ENCODE assay signal across 8 cellular contexts in genomic region chr5:77972545-77973252, GRCh38.
DNase-seq lines count a peak whose midpoint lies in the region; ATAC-seq, FAIRE-seq and TF ChIP-seq lines count a peak whose summit lies in the region.

No MANE protein-coding gene starts in this region.

- ATAC-seq in sciatic nerve (no peak), GM19395 (IDR thresholded peaks at IDR 0.05; ENCODE audit: unreplicated experiment) (no peak)

- H2BK5ac ChIP-seq in mesendoderm (ENCODE audit: low read length) = no peak overlapping the region

- no TSS peak for BruUV-seq in A673 (replicated peaks; lab: Mats Ljungman, UMichigan)

- H3K36me3 ChIP-seq in A673 (ENCODE audit: insufficient read depth, low read length, poor library complexity, severe bottlenecking) (no peaks in the 10 kb centered on the region), mesendoderm (ENCODE audit: control insufficient read depth, insufficient read depth, low read length) (no peaks in the 10 kb centered on the region), vagina (no peaks in the 10 kb centered on the region)

- H3K4me3 ChIP-seq in A673 (ENCODE audit: low read depth, low read length, poor library complexity, severe bottlenecking) (peak overlapping the region; percentile 16), cardiac fibroblast (replicated peaks in 1 of 2; ENCODE audit: low read depth in 2 of 2, low read length in 2 of 2) (peak overlapping the region; percentile 21 to 26), mesendoderm (ENCODE audit: low read length) (no peak overlapping the region), vagina (peak overlapping the region; percentile 31 to 33)

- H3K4me2 ChIP-seq in mesendoderm (ENCODE audit: low read length) = peak overlapping the region; percentile 49

- no peak overlapping the region for H2BK15ac ChIP-seq in mesendoderm (replicated peaks; ENCODE audit: low read depth)

- intact Hi-C loops in A673 (cut with micrococcal nuclease; ENCODE audit: unreplicated experiment) (no loop called here), vagina (cut with DNase I) (no loop called here), sciatic nerve (cut with DNase I) (no loop called here)

- no peaks in the 10 kb centered on the region for H3K79me1 ChIP-seq in mesendoderm (ENCODE audit: low read length)

- no peak for TF ChIP-seq CTCF in A673 (conservative IDR thresholded peaks at IDR 0.05; ENCODE audit: low read depth, low read length)
- TF ChIP-seq CTCF in cardiac fibroblast (IDR thresholded peaks at IDR 0.05; ENCODE audit: low read depth, low read length) = no peak
- TF ChIP-seq CTCF in vagina (IDR thresholded peaks at IDR 0.05) = no peak

- H3K9ac ChIP-seq in mesendoderm (ENCODE audit: low read length) = peak overlapping the region; percentile 32

- POLR2A ChIA-PET in A673 (lab: Charles Lee; ENCODE audit: low non-redundant PET) = no interaction called here

- DNase-seq in A673 (ENCODE audit: low spot score) (no peak), GM18507 (ENCODE audit: extremely low spot score, insufficient read length, low read depth) (peak; percentile 48), NCI-H1436 (lab: John Stamatoyannopoulos, UW) (peak; percentile 86), cardiac fibroblast (ENCODE audit: low read depth in 2 of 2) (no peak), mesendoderm (peak; percentile 6), vagina (ENCODE audit: extremely low spot score in 2 of 2) (no peak), sciatic nerve (ENCODE audit: low spot score) (no peak)

- H4K5ac ChIP-seq in mesendoderm (ENCODE audit: low read length) = no peak overlapping the region

- no peaks in the 10 kb centered on the region for H3K9me3 ChIP-seq in A673 (ENCODE audit: low read depth, low read length, poor library complexity, severe bottlenecking)
- H3K9me3 ChIP-seq in vagina = no peaks in the 10 kb centered on the region

- H4K8ac ChIP-seq in mesendoderm (ENCODE audit: low read depth, low read length) = no peak overlapping the region

- TF ChIP-seq POLR2A in vagina (IDR thresholded peaks at IDR 0.05) = no peak

- peak; percentile 33 for FAIRE-seq in GM18507 (lab: Jason Lieb, UNC)

- H3K27me3 ChIP-seq in A673 (replicated peaks; ENCODE audit: insufficient read depth, low read depth, low read length, poor library complexity) (peaks cover 97% of the 10 kb centered on the region), mesendoderm (ENCODE audit: insufficient read depth, low read length, poor library complexity) (peaks cover 30% of the 10 kb centered on the region), vagina (no peaks in the 10 kb centered on the region)

- H3K4ac ChIP-seq in mesendoderm (ENCODE audit: low read depth, low read length) = no peak overlapping the region

- no peaks in the 10 kb centered on the region for H3K79me2 ChIP-seq in mesendoderm (ENCODE audit: control insufficient read depth, insufficient read depth, low read length)

- H3K27ac ChIP-seq in A673 (ENCODE audit: low read depth, low read length, poor library complexity, severe bottlenecking) (no peak overlapping the region), mesendoderm (ENCODE audit: low read depth, low read length) (no peak overlapping the region), vagina (no peak overlapping the region)

- H3K18ac ChIP-seq in mesendoderm (ENCODE audit: low read length) = no peak overlapping the region

- peak overlapping the region; percentile 70 for H3K56ac ChIP-seq in mesendoderm (ENCODE audit: low read length)

- no peak overlapping the region for H3K23ac ChIP-seq in mesendoderm (ENCODE audit: low read length)

- H2AK5ac ChIP-seq in mesendoderm (ENCODE audit: low read length) = no peak overlapping the region

- CTCF ChIA-PET in A673 (lab: Charles Lee) = no interaction called here

- no peak overlapping the region for H2BK120ac ChIP-seq in mesendoderm (ENCODE audit: low read depth, low read length)

- peaks cover 13% of the 10 kb centered on the region for H3K4me1 ChIP-seq in A673 (ENCODE audit: insufficient read depth, low read length, poor library complexity, severe bottlenecking)
- peaks cover 5% of the 10 kb centered on the region for H3K4me1 ChIP-seq in mesendoderm (ENCODE audit: control insufficient read depth, low read depth, low read length)
- peaks cover 20% of the 10 kb centered on the region for H3K4me1 ChIP-seq in vagina

- WGBS in mesendoderm (ENCODE audit: extremely low coverage, insufficient coverage, low lambda C conversion rate) = no CpG with 5 or more reads among the region's 54 CpGs

Comparison
In these comparisons a context has a peak if more than half of its experiments do, and no peak if none do; other contexts are left out.
1. DNase-seq: peak in GM18507 (single experiment), NCI-H1436 (single experiment) and mesendoderm (single experiment); none in A673 (single experiment), cardiac fibroblast (0 of 2), vagina (0 of 2) and sciatic nerve (single experiment).